Comparison of ENCODE assay signal across 8 cellular contexts in the genomic region with DNA sequence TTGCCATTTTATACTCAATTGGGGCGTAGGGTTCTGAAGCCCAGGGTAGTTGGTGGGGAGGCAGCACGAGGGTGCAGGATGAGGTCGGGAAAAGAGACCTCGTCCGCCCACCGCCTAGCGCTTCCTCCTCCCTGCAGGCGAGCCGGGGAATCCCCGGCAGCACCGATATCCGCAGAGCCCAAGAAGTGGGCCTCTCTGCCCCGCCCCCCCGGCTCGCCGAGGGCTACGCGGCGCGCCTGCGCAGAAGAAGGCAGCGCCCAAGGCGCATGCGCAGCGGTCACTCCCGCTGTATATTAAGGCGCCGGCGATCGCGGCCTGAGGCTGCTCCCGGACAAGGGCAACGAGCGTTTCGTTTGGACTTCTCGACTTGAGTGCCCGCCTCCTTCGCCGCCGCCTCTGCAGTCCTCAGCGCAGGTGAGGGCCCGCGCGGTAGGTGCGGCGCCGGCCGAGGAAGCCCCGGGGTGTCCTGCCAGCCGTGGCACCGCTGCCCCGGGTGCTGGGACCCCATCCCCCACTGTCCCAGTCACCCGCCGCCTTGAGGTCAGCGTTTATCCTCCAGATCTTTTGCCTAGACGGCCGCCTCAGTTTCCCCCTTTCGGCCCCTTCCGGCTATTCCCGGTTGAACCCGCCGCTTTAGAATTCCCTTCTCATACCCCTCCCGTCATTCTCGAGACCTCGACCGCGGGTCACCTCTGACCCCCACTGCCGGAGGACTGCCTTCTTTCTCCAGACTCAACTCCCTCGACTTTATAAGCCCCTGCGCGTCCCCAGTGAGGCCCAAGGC. TPM values are rescaled to one million over a fixed set of nuclear protein-coding genes. Genes with fewer than 3 reads are reported as not detected.
DNase-seq lines count a peak whose midpoint lies in the region; ATAC-seq and TF ChIP-seq lines count a peak whose summit lies in the region.

A gene (plus strand): TSS at position 319 of the 784 bp plus-strand sequence. CDS start 1,082 bp downstream, outside the sequence.

- H3K4me1 ChIP-seq in colonic mucosa, result peaks cover 19% of the 10 kb centered on the region

- DNase-seq in BJ (ENCODE audit: low read depth) (peak; percentile 47), NCI-H526 (lab: John Stamatoyannopoulos, UW) (peak; percentile 62 to 94), colonic mucosa (peak; percentile 94), left colon (peak; percentile 92 to 96)
- peak; percentile 95 for DNase-seq in activated CD4-positive, alpha-beta T cell treated with anti-CD3 and anti-CD28 coated beads for 48 hours
- DNase-seq in stimulated activated CD4-positive, alpha-beta T cell treated with anti-CD3 and anti-CD28 coated beads, Interleukin-1b, Interleukin-23, amount 100 ng/mL, for 48 hours, result peak; percentile 91

- no peaks in the 10 kb centered on the region for H3K9me3 ChIP-seq in colonic mucosa

- peak; percentile 81 for ATAC-seq in HG03432 (IDR thresholded peaks at IDR 0.05; ENCODE audit: unreplicated experiment)
- peak; percentile 80 for ATAC-seq in left colon

- CTCF ChIA-PET in BJ (lab: Yijun Ruan, JAX), result interaction anchor here (1.0 to 1.9 kb wide), 4 partner anchors 9 to 41 kb away, joined by 4 to 7 read pairs (median 4); a partner anchor contains a TSS

- intact Hi-C loops in colonic mucosa (cut with DNase I) (no loop called here), left colon (cut with DNase I, micrococcal nuclease) (no loop called here)

- POLR2A ChIA-PET in BJ (lab: Charles Lee), result no interaction called here

- H3K4me3 ChIP-seq in BJ (ENCODE audit: low read depth, low read length) (peak within 1 kb of the TSS; percentile 95), colonic mucosa (peak within 1 kb of the TSS; percentile 70)

- peak within 1 kb of the TSS; percentile 94 to 95 for H3K9ac ChIP-seq in colonic mucosa (ENCODE audit: low read depth in 2 of 2, low read length in 2 of 2)

- TF ChIP-seq POLR2A in GM19193 (IDR thresholded peaks at IDR 0.05; ENCODE audit: extremely low read depth, insufficient read depth, insufficient read length), result peak; percentile 97

- H3K36me3 ChIP-seq in BJ (ENCODE audit: control insufficient read depth, insufficient read depth, low read length), result peaks cover 10% of the 10 kb centered on the region
- H3K36me3 ChIP-seq in colonic mucosa, result peaks cover 6% of the 10 kb centered on the region

- H3K27ac ChIP-seq in colonic mucosa, result peak within 1 kb of the TSS; percentile 84

- TF ChIP-seq CTCF in BJ (IDR thresholded peaks at IDR 0.05; ENCODE audit: insufficient read depth, low read depth, low read length) (0 out of 2 replicates have a peak, but pooled peaks have one; percentile 17), colonic mucosa (IDR thresholded peaks at IDR 0.05) (no peak)

- H3K27me3 ChIP-seq in BJ (ENCODE audit: control insufficient read depth, insufficient read depth, low read length), result no peaks in the 10 kb centered on the region
- no peaks in the 10 kb centered on the region for H3K27me3 ChIP-seq in colonic mucosa

RNA-seq across cellular contexts. Expression of the gene that starts here (rescaled TPM):
- 35.7 and 51.7 TPM in 2 replicates for polyA plus RNA-seq in BJ (2011; rRNA removed)
- 28.5 and 59.6 TPM in 2 replicates for polyA minus RNA-seq in BJ (2011; rRNA and poly(A)+ RNA removed)
- 100 to 1,000 TPM in 1 of 2 donors, 10 to 100 TPM in 1; 90.6 to 103 TPM for total RNA-seq in colonic mucosa
- total RNA-seq in left colon, result 100 to 1,000 TPM; 128 to 150 TPM

Comparison
In these comparisons a context has a peak if more than half of its experiments do, and no peak if none do; other contexts are left out.
1. Peak in every context shown above with its lines: DNase-seq, ATAC-seq, H3K4me3 ChIP-seq and H3K27ac ChIP-seq.